In genomic region chr3:98026425-98027083, GRCh38 we compare ENCODE assay signal across 1 cellular context.
TF ChIP-seq lines count a peak whose summit lies in the region.

No MANE protein-coding gene starts in this region.

TF ChIP-seq in GM12878, 131 proteins besides CTCF, POLR2A, EP300 and RAD21 (continued from another document):
- TF ChIP-seq, protein P1, sequence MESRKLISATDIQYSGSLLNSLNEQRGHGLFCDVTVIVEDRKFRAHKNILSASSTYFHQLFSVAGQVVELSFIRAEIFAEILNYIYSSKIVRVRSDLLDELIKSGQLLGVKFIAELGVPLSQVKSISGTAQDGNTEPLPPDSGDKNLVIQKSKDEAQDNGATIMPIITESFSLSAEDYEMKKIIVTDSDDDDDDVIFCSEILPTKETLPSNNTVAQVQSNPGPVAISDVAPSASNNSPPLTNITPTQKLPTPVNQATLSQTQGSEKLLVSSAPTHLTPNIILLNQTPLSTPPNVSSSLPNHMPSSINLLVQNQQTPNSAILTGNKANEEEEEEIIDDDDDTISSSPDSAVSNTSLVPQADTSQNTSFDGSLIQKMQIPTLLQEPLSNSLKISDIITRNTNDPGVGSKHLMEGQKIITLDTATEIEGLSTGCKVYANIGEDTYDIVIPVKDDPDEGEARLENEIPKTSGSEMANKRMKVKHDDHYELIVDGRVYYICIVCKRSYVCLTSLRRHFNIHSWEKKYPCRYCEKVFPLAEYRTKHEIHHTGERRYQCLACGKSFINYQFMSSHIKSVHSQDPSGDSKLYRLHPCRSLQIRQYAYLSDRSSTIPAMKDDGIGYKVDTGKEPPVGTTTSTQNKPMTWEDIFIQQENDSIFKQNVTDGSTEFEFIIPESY (IDR thresholded peaks at IDR 0.05) = no peak
- TF ChIP-seq CBX3 (IDR thresholded peaks at IDR 0.05; ENCODE audit: borderline replicate concordance, low read depth) = no peak
- no peak for TF ChIP-seq ZNF207 (IDR thresholded peaks at IDR 0.05; ENCODE audit: borderline replicate concordance)
- no peak for TF ChIP-seq PAX8 (IDR thresholded peaks at IDR 0.05)
- no peak for TF ChIP-seq HDAC2 (IDR thresholded peaks at IDR 0.05)
- TF ChIP-seq, protein P2, sequence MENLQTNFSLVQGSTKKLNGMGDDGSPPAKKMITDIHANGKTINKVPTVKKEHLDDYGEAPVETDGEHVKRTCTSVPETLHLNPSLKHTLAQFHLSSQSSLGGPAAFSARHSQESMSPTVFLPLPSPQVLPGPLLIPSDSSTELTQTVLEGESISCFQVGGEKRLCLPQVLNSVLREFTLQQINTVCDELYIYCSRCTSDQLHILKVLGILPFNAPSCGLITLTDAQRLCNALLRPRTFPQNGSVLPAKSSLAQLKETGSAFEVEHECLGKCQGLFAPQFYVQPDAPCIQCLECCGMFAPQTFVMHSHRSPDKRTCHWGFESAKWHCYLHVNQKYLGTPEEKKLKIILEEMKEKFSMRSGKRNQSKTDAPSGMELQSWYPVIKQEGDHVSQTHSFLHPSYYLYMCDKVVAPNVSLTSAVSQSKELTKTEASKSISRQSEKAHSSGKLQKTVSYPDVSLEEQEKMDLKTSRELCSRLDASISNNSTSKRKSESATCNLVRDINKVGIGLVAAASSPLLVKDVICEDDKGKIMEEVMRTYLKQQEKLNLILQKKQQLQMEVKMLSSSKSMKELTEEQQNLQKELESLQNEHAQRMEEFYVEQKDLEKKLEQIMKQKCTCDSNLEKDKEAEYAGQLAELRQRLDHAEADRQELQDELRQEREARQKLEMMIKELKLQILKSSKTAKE (IDR thresholded peaks at IDR 0.05; ENCODE audit: low read depth, poor library complexity, severe bottlenecking) = no peak
- TF ChIP-seq, protein P3, sequence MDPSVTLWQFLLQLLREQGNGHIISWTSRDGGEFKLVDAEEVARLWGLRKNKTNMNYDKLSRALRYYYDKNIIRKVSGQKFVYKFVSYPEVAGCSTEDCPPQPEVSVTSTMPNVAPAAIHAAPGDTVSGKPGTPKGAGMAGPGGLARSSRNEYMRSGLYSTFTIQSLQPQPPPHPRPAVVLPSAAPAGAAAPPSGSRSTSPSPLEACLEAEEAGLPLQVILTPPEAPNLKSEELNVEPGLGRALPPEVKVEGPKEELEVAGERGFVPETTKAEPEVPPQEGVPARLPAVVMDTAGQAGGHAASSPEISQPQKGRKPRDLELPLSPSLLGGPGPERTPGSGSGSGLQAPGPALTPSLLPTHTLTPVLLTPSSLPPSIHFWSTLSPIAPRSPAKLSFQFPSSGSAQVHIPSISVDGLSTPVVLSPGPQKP (IDR thresholded peaks at IDR 0.05; ENCODE audit: low read depth, low read length) = no peak
- TF ChIP-seq RUNX3 (IDR thresholded peaks at IDR 0.05; ENCODE audit: low read length) = no peak
- no peak for TF ChIP-seq SMAD5 (IDR thresholded peaks at IDR 0.05; ENCODE audit: low read depth)
- TF ChIP-seq TCF7 (IDR thresholded peaks at IDR 0.05; ENCODE audit: borderline replicate concordance) = no peak
- no peak for TF ChIP-seq RELA (IDR thresholded peaks at IDR 0.05; ENCODE audit: borderline replicate concordance, partially characterized antibody)
- no peak for TF ChIP-seq RAD51 (IDR thresholded peaks at IDR 0.05)
- TF ChIP-seq, protein P4, sequence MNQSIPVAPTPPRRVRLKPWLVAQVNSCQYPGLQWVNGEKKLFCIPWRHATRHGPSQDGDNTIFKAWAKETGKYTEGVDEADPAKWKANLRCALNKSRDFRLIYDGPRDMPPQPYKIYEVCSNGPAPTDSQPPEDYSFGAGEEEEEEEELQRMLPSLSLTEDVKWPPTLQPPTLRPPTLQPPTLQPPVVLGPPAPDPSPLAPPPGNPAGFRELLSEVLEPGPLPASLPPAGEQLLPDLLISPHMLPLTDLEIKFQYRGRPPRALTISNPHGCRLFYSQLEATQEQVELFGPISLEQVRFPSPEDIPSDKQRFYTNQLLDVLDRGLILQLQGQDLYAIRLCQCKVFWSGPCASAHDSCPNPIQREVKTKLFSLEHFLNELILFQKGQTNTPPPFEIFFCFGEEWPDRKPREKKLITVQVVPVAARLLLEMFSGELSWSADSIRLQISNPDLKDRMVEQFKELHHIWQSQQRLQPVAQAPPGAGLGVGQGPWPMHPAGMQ (IDR thresholded peaks at IDR 0.05; ENCODE audit: borderline replicate concordance) = no peak
- TF ChIP-seq SMARCA5 (IDR thresholded peaks at IDR 0.05) = no peak
- no peak for TF ChIP-seq CUX1 (IDR thresholded peaks at IDR 0.05; ENCODE audit: insufficient replicate concordance, low read depth, low read length)
- TF ChIP-seq ASH2L (IDR thresholded peaks at IDR 0.05; ENCODE audit: borderline replicate concordance, low read depth) = no peak
- TF ChIP-seq ZNF274 (IDR thresholded peaks at IDR 0.05; ENCODE audit: insufficient read depth, insufficient read length) = no peak
